In the genomic region with DNA sequence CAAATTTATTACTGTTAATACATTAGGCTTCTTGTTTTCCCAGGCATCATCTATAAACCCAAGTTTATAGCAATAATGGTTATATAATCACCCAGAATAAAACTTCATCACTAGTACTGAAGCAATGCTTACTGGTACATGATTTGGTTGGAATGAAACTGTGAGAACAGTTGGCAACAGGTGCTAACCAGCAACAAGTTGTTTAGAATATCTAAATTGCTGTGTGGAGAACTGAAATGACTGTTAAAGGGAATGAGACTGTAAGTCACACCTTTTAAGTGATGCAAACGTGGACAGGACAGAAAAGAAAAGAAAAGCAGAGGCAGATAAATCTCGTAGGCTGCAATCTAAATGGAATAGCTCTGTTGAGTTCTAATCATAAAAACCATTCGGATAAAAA, we compare ENCODE assay signal across 18 cellular contexts. TPM values are rescaled to one million over a fixed set of nuclear protein-coding genes. Genes with fewer than 3 reads are reported as not detected.
DNase-seq lines count a peak whose midpoint lies in the region; ATAC-seq and TF ChIP-seq lines count a peak whose summit lies in the region.
"Had no signal": no experiment of that assay in that cellular context is flagged by ENCODE, and none has a peak within 500 bp of the region (broad histone marks: within the 10 kb centered on the region; RNA-seq: fewer than 3 reads in every experiment).

No MANE protein-coding gene starts in this region.

- no peaks in the 10 kb centered on the region for H3K27me3 ChIP-seq in Loucy (ENCODE audit: insufficient read depth, low read length, poor library complexity, severe bottlenecking)
- no peaks in the 10 kb centered on the region for H3K27me3 ChIP-seq in endodermal cell (ENCODE audit: control insufficient read depth, insufficient read depth, low read length, poor library complexity, severe bottlenecking)
- no peaks in the 10 kb centered on the region for H3K27me3 ChIP-seq in osteoblast (ENCODE audit: insufficient read depth, low read length)

- H2AFZ ChIP-seq in Loucy (ENCODE audit: low read length) (no peak overlapping the region), osteoblast (ENCODE audit: low read length) (no peak overlapping the region)
- H2AFZ ChIP-seq: parathyroid adenoma had no signal

- no peak for DNase-seq in activated naive CD4-positive, alpha-beta T cell treated with Interleukin-2 at 50 U/mL for 16 hours
- DNase-seq in endodermal cell (no peak), osteoblast (ENCODE audit: insufficient read length, low spot score, missing footprints) (no peak), omental fat pad (ENCODE audit: low spot score) (no peak), NCI-H446 treated with DMSO at 0.1 percent for 48 hours (lab: John Stamatoyannopoulos, UW) (no peak)
- DNase-seq in activated CD8-positive, alpha-beta memory T cell treated with anti-CD3 and anti-CD28 coated beads, Interleukin-2, amount 50 U/mL, for 4 hours, result no peak
- DNase-seq: activated naive CD8-positive, alpha-beta T cell treated with anti-CD3 and anti-CD28 coated beads, Interleukin-2, amount 10 ng/mL, durations not matched to agents 7 days and 5 days; caudate nucleus; MM.1S; mucosa of descending colon; NCI-H1694 treated with DMSO at 0.1 percent for 48 hours; NCI-H510A; stimulated activated CD4-positive, alpha-beta T cell treated with anti-CD3 and anti-CD28 coated beads, Interleukin-4, amount 100 ng/mL, for 24 hours; T-helper 9 cell had no signal

- no peak overlapping the region for H3K27ac Mint-ChIP-seq in activated naive CD4-positive, alpha-beta T cell treated with anti-CD3 and anti-CD28 coated beads, Interleukin-2, amount 50 U/mL, for 24 hours
- H3K27ac Mint-ChIP-seq in endodermal cell, result no peak overlapping the region
- H3K27ac Mint-ChIP-seq: activated naive CD8-positive, alpha-beta T cell treated with anti-CD3 and anti-CD28 coated beads, Interleukin-2, amount 10 ng/mL, durations not matched to agents 7 days and 5 days had no signal

- H3K27me3 Mint-ChIP-seq in activated naive CD4-positive, alpha-beta T cell treated with anti-CD3 and anti-CD28 coated beads, Interleukin-2, amount 50 U/mL, for 24 hours, result no peaks in the 10 kb centered on the region
- H3K27me3 Mint-ChIP-seq in endodermal cell (ENCODE audit: insufficient read depth), result peaks cover under 1% of the 10 kb centered on the region
- H3K27me3 Mint-ChIP-seq: activated naive CD8-positive, alpha-beta T cell treated with anti-CD3 and anti-CD28 coated beads, Interleukin-2, amount 10 ng/mL, durations not matched to agents 7 days and 5 days had no signal

- H3K4me1 ChIP-seq in Loucy (ENCODE audit: insufficient read depth, low read length, poor library complexity, severe bottlenecking) (peaks cover 45% of the 10 kb centered on the region), endodermal cell (ENCODE audit: control insufficient read depth, insufficient read depth, low read length) (no peaks in the 10 kb centered on the region), osteoblast (ENCODE audit: insufficient read depth, low read length) (peaks cover 37% of the 10 kb centered on the region)

- H3K4me2 ChIP-seq in Loucy (ENCODE audit: low read depth, low read length, poor library complexity, severe bottlenecking) (peak overlapping the region; percentile 95), osteoblast (ENCODE audit: insufficient read depth, low read length) (peak overlapping the region; percentile 85)

- H3K79me2 ChIP-seq in Loucy (ENCODE audit: insufficient read depth, low read length) (peaks cover 38% of the 10 kb centered on the region), osteoblast (ENCODE audit: insufficient read depth, low read length) (peaks cover 60% of the 10 kb centered on the region)

- H3K9me2 ChIP-seq in Loucy (replicated peaks; ENCODE audit: low read depth, low read length), result no peaks in the 10 kb centered on the region

- H3K9ac ChIP-seq in Loucy (ENCODE audit: low read depth, low read length, poor library complexity, severe bottlenecking) (peak overlapping the region; percentile 81), endodermal cell (ENCODE audit: extremely low read depth, low read length, poor library complexity, severe bottlenecking) (no peak overlapping the region)
- H3K9ac ChIP-seq: parathyroid adenoma had no signal

- peaks cover 21% of the 10 kb centered on the region; the same call in 1 of the 2 replicates for H3K36me3 ChIP-seq in Loucy (ENCODE audit: insufficient read depth, low read length)
- peaks cover 52% of the 10 kb centered on the region for H3K36me3 ChIP-seq in endodermal cell (ENCODE audit: control insufficient read depth, insufficient read depth, low read length)
- peaks cover 50% of the 10 kb centered on the region for H3K36me3 ChIP-seq in osteoblast (ENCODE audit: insufficient read depth, low read length)

- H3K9me3 Mint-ChIP-seq in activated naive CD4-positive, alpha-beta T cell treated with anti-CD3 and anti-CD28 coated beads, Interleukin-2, amount 50 U/mL, for 24 hours, result no peaks in the 10 kb centered on the region
- no peaks in the 10 kb centered on the region for H3K9me3 Mint-ChIP-seq in endodermal cell
- H3K9me3 Mint-ChIP-seq: activated naive CD8-positive, alpha-beta T cell treated with anti-CD3 and anti-CD28 coated beads, Interleukin-2, amount 10 ng/mL, durations not matched to agents 7 days and 5 days had no signal

- no peak for ATAC-seq in omental fat pad (ENCODE audit: low FRiP score)
- ATAC-seq: mucosa of descending colon, Right ventricle myocardium inferior had no signal

- no peaks in the 10 kb centered on the region for H3F3A ChIP-seq in Loucy (ENCODE audit: low read depth)

- peaks cover 52% of the 10 kb centered on the region for H3K4me1 Mint-ChIP-seq in activated naive CD4-positive, alpha-beta T cell treated with anti-CD3 and anti-CD28 coated beads, Interleukin-2, amount 50 U/mL, for 24 hours
- H3K4me1 Mint-ChIP-seq in endodermal cell, result peaks cover 21% of the 10 kb centered on the region

- H4K20me1 ChIP-seq in Loucy (ENCODE audit: insufficient read depth, low read length, poor library complexity, severe bottlenecking), result peaks cover 26% of the 10 kb centered on the region
- H4K20me1 ChIP-seq in osteoblast (ENCODE audit: insufficient read depth, low read length), result peaks cover 24% of the 10 kb centered on the region

- H3K9me3 ChIP-seq in Loucy (ENCODE audit: insufficient read depth, low read depth, low read length) (no peaks in the 10 kb centered on the region), endodermal cell (ENCODE audit: control insufficient read depth, low read length) (no peaks in the 10 kb centered on the region), osteoblast (ENCODE audit: low read depth, low read length) (no peaks in the 10 kb centered on the region)
- H3K9me3 ChIP-seq: mucosa of descending colon had no signal

- TF ChIP-seq CTCF in Loucy (conservative IDR thresholded peaks at IDR 0.05; ENCODE audit: low read length), result no peak
- TF ChIP-seq CTCF in endodermal cell (conservative IDR thresholded peaks at IDR 0.05), result no peak
- TF ChIP-seq CTCF in osteoblast (IDR thresholded peaks at IDR 0.05; ENCODE audit: extremely low read depth, low read depth, low read length), result no peak
- TF ChIP-seq CTCF in omental fat pad (IDR thresholded peaks at IDR 0.05), result no peak

- peaks cover 9% of the 10 kb centered on the region for H3K36me3 Mint-ChIP-seq in activated naive CD4-positive, alpha-beta T cell treated with anti-CD3 and anti-CD28 coated beads, Interleukin-2, amount 50 U/mL, for 24 hours
- peaks cover 25% of the 10 kb centered on the region for H3K36me3 Mint-ChIP-seq in endodermal cell (ENCODE audit: low read depth)

- H3K4me3 Mint-ChIP-seq in activated naive CD4-positive, alpha-beta T cell treated with anti-CD3 and anti-CD28 coated beads, Interleukin-2, amount 50 U/mL, for 24 hours, result peak overlapping the region; percentile 100
- H3K4me3 Mint-ChIP-seq in endodermal cell, result no peak overlapping the region

- H3K27ac ChIP-seq in endodermal cell (ENCODE audit: low read depth, low read length) (no peak overlapping the region), osteoblast (ENCODE audit: low read depth, low read length) (no peak overlapping the region)
- H3K27ac ChIP-seq: parathyroid adenoma had no signal

- H3K4me3 ChIP-seq in Loucy (ENCODE audit: low read length, poor library complexity, severe bottlenecking) (peak overlapping the region; percentile 87), endodermal cell (ENCODE audit: low read length) (peak overlapping the region; percentile 84), osteoblast (ENCODE audit: insufficient read depth, low read length) (peak overlapping the region; percentile 90)
- H3K4me3 ChIP-seq: mucosa of descending colon had no signal

- 95 to 97% methylated on average over 3 of the region's 3 CpGs for WGBS in endodermal cell (ENCODE audit: insufficient coverage in 1 of 2, insufficient read length in 1 of 2), 2 experiments

RNA-seq across cellular contexts. Expression of a gene that starts 2.5 kb away (rescaled TPM):
- total RNA-seq in endodermal cell (10 to 100 TPM; 46.8 to 54.0 TPM), osteoblast (99.5 and 111 TPM in 2 replicates), omental fat pad (10 to 100 TPM; 30.5 to 45.7 (median 44.7) TPM)
- polyA plus RNA-seq in endodermal cell (2013, experiment 1 of 2), result 47.8 TPM
- polyA plus RNA-seq in endodermal cell (2013, experiment 2 of 2), result 42.1 TPM

RNA-seq across cellular contexts. Expression of a gene that starts 2.7 kb away (rescaled TPM):
- total RNA-seq in endodermal cell (under 1 TPM; 0.29 to 0.44 TPM), osteoblast (1.5 and 3.6 TPM in 2 replicates), omental fat pad (under 1 TPM in 3 of 4 donors, not detected in 1; 0.09 to 0.19 (median 0.16) TPM)
- polyA plus RNA-seq in endodermal cell (2013, experiment 1 of 2), result 1.1 TPM
- polyA plus RNA-seq in endodermal cell (2013, experiment 2 of 2), result 0.83 TPM
